ENCODE assay signal across 22 cellular contexts in genomic region chr10:69910566-69910965, GRCh38.
DNase-seq lines count a peak whose midpoint lies in the region; ATAC-seq and TF ChIP-seq lines count a peak whose summit lies in the region.
"Had no signal": no experiment of that assay in that cellular context is flagged by ENCODE, and none has a peak within 500 bp of the region (broad histone marks: within the 10 kb centered on the region; RNA-seq: fewer than 3 reads in every experiment).

No MANE protein-coding gene starts in this region.

- H3K9me2 ChIP-seq in PC-3 (replicated peaks; ENCODE audit: low read length) = no peaks in the 10 kb centered on the region
- H3K9me2 ChIP-seq: SK-N-SH had no signal

- H3K9me3 ChIP-seq in right cardiac atrium (ENCODE audit: control insufficient read depth, low read length) (no peaks in the 10 kb centered on the region), sigmoid colon (no peaks in the 10 kb centered on the region), PC-3 (ENCODE audit: low read length) (no peaks in the 10 kb centered on the region)
- H3K9me3 ChIP-seq: SK-N-SH had no signal

- intact Hi-C loops in left ventricle myocardium superior (cut with micrococcal nuclease) (loop anchor here (10.0 kb wide), 1 partner anchor 266 kb away; no protein-coding TSS in a partner anchor), right cardiac atrium (cut with DNase I) (loop anchor here (5.0 to 10.0 kb wide), 4 partner anchors 106 to 266 kb away; partner anchors contain the start of gene COL13A1 (in 3 of the 4)), sigmoid colon (cut with DNase I) (loop anchor here (5.0 kb wide), 4 partner anchors 53 to 283 kb away; partner anchors contain the start of gene COL13A1), PC-3 (cut with micrococcal nuclease) (loop anchor here (5.0 kb wide), 1 partner anchor 73 kb away; no protein-coding TSS in a partner anchor)

- peaks cover 19% of the 10 kb centered on the region for H3K4me1 ChIP-seq in right cardiac atrium (ENCODE audit: control insufficient read depth, insufficient read depth, low read length)
- peaks cover 0 to 35% (median 31%) of the 10 kb centered on the region in 4 donors for H3K4me1 ChIP-seq in sigmoid colon
- no peaks in the 10 kb centered on the region for H3K4me1 ChIP-seq in PC-3 (ENCODE audit: insufficient read depth, low read length)

- TF ChIP-seq EP300 in sigmoid colon (IDR thresholded peaks at IDR 0.05) = no peak

- 92% methylated on average over 5 of the region's 5 CpGs for WGBS in right cardiac atrium
- WGBS in sigmoid colon, 2 donors = 31 to 72% methylated on average over 5 of the region's 5 CpGs

- H3K79me2 ChIP-seq in PC-3 (ENCODE audit: low read length) = no peaks in the 10 kb centered on the region

- TF ChIP-seq POLR2A in sigmoid colon (IDR thresholded peaks at IDR 0.05) = no peak

- BruUV-seq in PC-3 (replicated peaks; lab: Mats Ljungman, UMichigan) = no TSS peak

- no peak overlapping the region for H3K9ac ChIP-seq in PC-3 (ENCODE audit: low read length)
- H3K9ac ChIP-seq: GM23248, SK-N-SH had no signal

- H3K27ac ChIP-seq in right cardiac atrium (ENCODE audit: low read length) (no peak overlapping the region), sigmoid colon (peak overlapping the region in 3 of 4 donors; percentile 58 to 76 (median 64)), PC-3 (ENCODE audit: low read length) (no peak overlapping the region)
- H3K27ac ChIP-seq: 22Rv1, GM23248 had no signal

- H3K36me3 ChIP-seq in sigmoid colon (no peaks in the 10 kb centered on the region), PC-3 (ENCODE audit: low read depth, low read length) (peaks cover 4% of the 10 kb centered on the region; the same call in 1 of the 2 replicates)

- H4K20me1 ChIP-seq in PC-3 (ENCODE audit: low read length) = no peaks in the 10 kb centered on the region

- no peak overlapping the region for H2AFZ ChIP-seq in PC-3 (ENCODE audit: low read length)
- H2AFZ ChIP-seq: GM23248 had no signal

- H3K4me2 ChIP-seq in PC-3 (ENCODE audit: low read length) = no peak overlapping the region
- H3K4me2 ChIP-seq: SK-N-SH had no signal

- ATAC-seq in left ventricle myocardium superior (no peak), right cardiac atrium (no peak), PC-3 (no peak)

- DNase-seq in left ventricle myocardium superior (peak; percentile 7), right cardiac atrium (no peak), foreskin fibroblast (peak; percentile 34 to 65), sigmoid colon (no peak), GM10248 (ENCODE audit: extremely low spot score) (no peak), PC-3 (no peak), UCSD-AML1 (lab: John Stamatoyannopoulos, UW; ENCODE audit: unreplicated experiment) (no peak)
- DNase-seq in activated naive CD4-positive, alpha-beta T cell treated with Interleukin-2 at 50 U/mL for 16 hours = no peak
- DNase-seq: ACHN; AML-193; C1 segment of cervical spinal cord; CD8-positive, alpha-beta memory T cell; GM23248; H9; HFFc6; KBM-7; NCI-H1105; NCI-H2081; NCI-H2171 treated with DMSO at 0.1 percent for 48 hours; SIG-M5; SK-N-SH had no signal

- H3K27me3 ChIP-seq in right cardiac atrium (ENCODE audit: control insufficient read depth, insufficient read depth) (no peaks in the 10 kb centered on the region), sigmoid colon (peaks cover 0 to 5% (median 0%) of the 10 kb centered on the region in 3 donors), PC-3 (ENCODE audit: low read length) (no peaks in the 10 kb centered on the region)

- CTCF ChIA-PET in GM10248 (lab: Yijun Ruan, JAX) = interaction anchor here (1.2 kb wide), 1 partner anchor 13 kb away, joined by 3 read pairs; no protein-coding TSS in a partner anchor
- CTCF ChIA-PET in PC-3 (lab: Charles Lee) = no interaction called here

- TF ChIP-seq CTCF in foreskin fibroblast (IDR thresholded peaks at IDR 0.05; ENCODE audit: low read depth, low read length) (no peak), sigmoid colon (IDR thresholded peaks at IDR 0.05) (no peak), GM10248 (IDR thresholded peaks at IDR 0.05; ENCODE audit: control extremely low read depth, extremely low read depth, low read depth, missing control alignments) (no peak), PC-3 (conservative IDR thresholded peaks at IDR 0.05; ENCODE audit: low read depth, low read length) (no peak)

- H3K4me3 ChIP-seq in right cardiac atrium (ENCODE audit: low read length) = no peak overlapping the region
- H3K4me3 ChIP-seq in foreskin fibroblast (ENCODE audit: low read depth in 1 of 2, low read length in 2 of 2) = no peak overlapping the region
- no peak overlapping the region for H3K4me3 ChIP-seq in sigmoid colon
- H3K4me3 ChIP-seq in PC-3 (ENCODE audit: low read length) = no peak overlapping the region
- H3K4me3 ChIP-seq: GM23248 had no signal

- H3F3A ChIP-seq in PC-3 (ENCODE audit: low read length, unreplicated experiment) = no peaks in the 10 kb centered on the region

- POLR2A ChIA-PET in GM10248 (lab: Yijun Ruan, JAX) = no interaction called here
- POLR2A ChIA-PET in PC-3 (lab: Charles Lee; ENCODE audit: unreplicated experiment) = no interaction called here

Comparison
In these comparisons a context has a peak if more than half of its experiments do, and no peak if none do; other contexts are left out.
1. DNase-seq: peak in left ventricle myocardium superior (single experiment) and foreskin fibroblast (2 of 2); none in right cardiac atrium (0 of 3), sigmoid colon (single experiment), GM10248 (single experiment), activated naive CD4-positive, alpha-beta T cell treated with Interleukin-2 at 50 U/mL for 16 hours (single experiment), PC-3 (single experiment) and UCSD-AML1 (single experiment).
2. H3K27ac ChIP-seq: peak in sigmoid colon (3 of 4); none in right cardiac atrium (single experiment) and PC-3 (single experiment).